25 cellular contexts compared by ENCODE assay signal in the genomic region with DNA sequence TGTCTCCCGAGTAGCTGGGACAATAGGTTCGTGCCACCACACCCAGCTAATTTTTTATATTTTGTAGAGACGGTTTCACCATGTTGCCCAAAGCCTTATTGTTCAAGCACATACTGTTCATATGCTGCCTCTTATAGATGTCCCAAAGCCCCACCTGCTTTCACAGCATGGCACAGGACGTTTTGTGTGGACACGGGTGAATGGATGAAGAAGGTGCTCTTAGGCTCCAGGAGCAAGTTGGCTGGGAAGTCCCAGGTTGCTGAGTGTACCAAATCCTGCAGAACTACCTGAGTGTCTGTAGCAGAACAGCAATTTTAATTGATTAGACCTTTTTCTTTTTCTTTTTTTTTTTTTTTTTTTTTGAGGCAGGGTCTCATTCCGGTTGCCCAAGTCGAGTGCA. TPM values are rescaled to one million over a fixed set of nuclear protein-coding genes. Genes with fewer than 3 reads are reported as not detected.
"Had no signal": no experiment of that assay in that cellular context is flagged by ENCODE, and none has a peak within 500 bp of the region (broad histone marks: within the 10 kb centered on the region; RNA-seq: fewer than 3 reads in every experiment).

No MANE protein-coding gene starts in this region.

- H3K9me3 Mint-ChIP-seq: activated B cell treated with CpG ODN at 0.5 μM for 24 hours; activated CD4-positive, alpha-beta memory T cell treated with anti-CD3 and anti-CD28 coated beads for 36 hours; activated CD4-positive, alpha-beta T cell treated with anti-CD3 and anti-CD28 coated beads, Interleukin-2, amount 10 ng/mL, durations not matched to agents 7 days and 5 days; activated naive CD8-positive, alpha-beta T cell treated with anti-CD3 and anti-CD28 coated beads, Interleukin-2, amount 50 U/mL, for 24 hours; activated T-cell treated with anti-CD3 and anti-CD28 coated beads, Interleukin-2, amount 50 U/mL, for 72 hours had no signal

- H3K9me3 ChIP-seq: ascending aorta, body of pancreas had no signal

- H3K27me3 ChIP-seq: ascending aorta, body of pancreas had no signal

- H3K4me1 Mint-ChIP-seq: activated B cell treated with CpG ODN at 0.5 μM for 24 hours; activated CD4-positive, alpha-beta T cell treated with anti-CD3 and anti-CD28 coated beads, Interleukin-2, amount 10 ng/mL, durations not matched to agents 7 days and 5 days; activated naive CD8-positive, alpha-beta T cell treated with anti-CD3 and anti-CD28 coated beads, Interleukin-2, amount 50 U/mL, for 24 hours had no signal

- H3K4me3 Mint-ChIP-seq: activated B cell treated with CpG ODN at 0.5 μM for 24 hours; activated CD4-positive, alpha-beta memory T cell treated with anti-CD3 and anti-CD28 coated beads for 36 hours; activated CD4-positive, alpha-beta T cell treated with anti-CD3 and anti-CD28 coated beads, Interleukin-2, amount 10 ng/mL, durations not matched to agents 7 days and 5 days; activated naive CD8-positive, alpha-beta T cell treated with anti-CD3 and anti-CD28 coated beads, Interleukin-2, amount 50 U/mL, for 24 hours; activated T-cell treated with anti-CD3 and anti-CD28 coated beads, Interleukin-2, amount 50 U/mL, for 72 hours had no signal

- H3K4me1 ChIP-seq: ascending aorta, body of pancreas had no signal

- H3K27ac ChIP-seq: ascending aorta, body of pancreas had no signal

- H3K27me3 Mint-ChIP-seq: activated B cell treated with CpG ODN at 0.5 μM for 24 hours; activated CD4-positive, alpha-beta memory T cell treated with anti-CD3 and anti-CD28 coated beads for 36 hours; activated CD4-positive, alpha-beta T cell treated with anti-CD3 and anti-CD28 coated beads, Interleukin-2, amount 10 ng/mL, durations not matched to agents 7 days and 5 days; activated naive CD8-positive, alpha-beta T cell treated with anti-CD3 and anti-CD28 coated beads, Interleukin-2, amount 50 U/mL, for 24 hours had no signal

- H3K4me3 ChIP-seq: ascending aorta, body of pancreas had no signal

- DNase-seq: activated B cell treated with CpG ODN at 0.5 μM for 24 hours; activated CD4-positive, alpha-beta memory T cell treated with anti-CD3 and anti-CD28 coated beads for 36 hours; activated CD4-positive, alpha-beta T cell treated with anti-CD3 and anti-CD28 coated beads for 1 hour; activated CD4-positive, alpha-beta T cell treated with anti-CD3 and anti-CD28 coated beads, Interleukin-2, amount 10 ng/mL, durations not matched to agents 7 days and 5 days; activated CD8-positive, alpha-beta memory T cell treated with anti-CD3 and anti-CD28 coated beads for 24 hours; activated naive CD4-positive, alpha-beta T cell treated with anti-CD3 and anti-CD28 coated beads, Interleukin-2, amount 50 U/mL, for 16 hours; activated naive CD8-positive, alpha-beta T cell treated with anti-CD3 and anti-CD28 coated beads, Interleukin-2, amount 50 U/mL, for 24 hours; activated T-cell treated with anti-CD3 and anti-CD28 coated beads, Interleukin-2, amount 50 U/mL, for 72 hours; amniotic stem cell; body of pancreas; central memory CD4-positive, alpha-beta T cell; Kasumi-1; KBM-7; NCI-H1048; NCI-H1930; NCI-H2171; NCI-H2227 treated with DMSO at 0.1 percent for 48 hours; NCI-H510A; NCI-H526 treated with DMSO at 0.1 percent for 48 hours; NCI-H82; SIG-M5; T-helper 2 cell; T1000 had no signal

- ATAC-seq: activated naive CD8-positive, alpha-beta T cell treated with anti-CD3 and anti-CD28 coated beads, Interleukin-2, amount 50 U/mL, for 24 hours; activated T-cell treated with anti-CD3 and anti-CD28 coated beads, Interleukin-2, amount 50 U/mL, for 72 hours; body of pancreas had no signal

- H3K27ac Mint-ChIP-seq: activated B cell treated with CpG ODN at 0.5 μM for 24 hours; activated CD4-positive, alpha-beta memory T cell treated with anti-CD3 and anti-CD28 coated beads for 36 hours; activated CD4-positive, alpha-beta T cell treated with anti-CD3 and anti-CD28 coated beads, Interleukin-2, amount 10 ng/mL, durations not matched to agents 7 days and 5 days; activated naive CD8-positive, alpha-beta T cell treated with anti-CD3 and anti-CD28 coated beads, Interleukin-2, amount 50 U/mL, for 24 hours; activated T-cell treated with anti-CD3 and anti-CD28 coated beads, Interleukin-2, amount 50 U/mL, for 72 hours had no signal

RNA-seq across cellular contexts. Expression of a gene that starts 10.5 kb away (rescaled TPM):
- total RNA-seq: activated CD4-positive, alpha-beta T cell treated with anti-CD3 and anti-CD28 coated beads, Interleukin-2, amount 10 ng/mL, durations not matched to agents 7 days and 5 days; ascending aorta; body of pancreas; bronchial epithelial cell had no signal
